ENCODE assay signal across 11 cellular contexts in genomic region chr22:41481925-41482318, GRCh38. TPM values are rescaled to one million over a fixed set of nuclear protein-coding genes. Genes with fewer than 3 reads are reported as not detected.
DNase-seq lines count a peak whose midpoint lies in the region; ATAC-seq and TF ChIP-seq lines count a peak whose summit lies in the region.
"Had no signal": no experiment of that assay in that cellular context is flagged by ENCODE, and none has a peak within 500 bp of the region (broad histone marks: within the 10 kb centered on the region; RNA-seq: fewer than 3 reads in every experiment).

No MANE protein-coding gene starts in this region.

- peaks cover 20% of the 10 kb centered on the region for H3K4me1 ChIP-seq in right cardiac atrium (ENCODE audit: control insufficient read depth, insufficient read depth, low read length)
- peaks cover 42% of the 10 kb centered on the region for H3K4me1 ChIP-seq in fibroblast of lung (ENCODE audit: control insufficient read depth, extremely low read depth, insufficient read depth, low read length)
- H3K4me1 ChIP-seq in rectal smooth muscle tissue (ENCODE audit: control insufficient read depth, insufficient read depth, low read length): peaks cover 32% of the 10 kb centered on the region
- H3K4me1 ChIP-seq: foreskin keratinocyte had no signal

- no peak overlapping the region for H3K27ac Mint-ChIP-seq in natural killer cell treated with Interleukin-12 subunit alpha and Interleukin-12 subunit beta and Interleukin-15 and Interleukin-18, amount 100 ng/mL, for 72 hours

- H3K9me3 Mint-ChIP-seq in natural killer cell treated with Interleukin-12 subunit alpha and Interleukin-12 subunit beta and Interleukin-15 and Interleukin-18, amount 100 ng/mL, for 72 hours: no peaks in the 10 kb centered on the region
- H3K9me3 Mint-ChIP-seq: activated naive CD4-positive, alpha-beta T cell treated with anti-CD3 and anti-CD28 coated beads, Interleukin-2, amount 50 U/mL, for 24 hours had no signal

- H3K36me3 ChIP-seq in fibroblast of lung (ENCODE audit: control insufficient read depth, insufficient read depth, low read length) (no peaks in the 10 kb centered on the region), rectal smooth muscle tissue (ENCODE audit: control insufficient read depth, insufficient read depth, low read length) (no peaks in the 10 kb centered on the region)
- H3K36me3 ChIP-seq: upper lobe of right lung had no signal

- peaks cover 11 to 22% of the 10 kb centered on the region in 2 donors for H3K4me1 Mint-ChIP-seq in natural killer cell treated with Interleukin-12 subunit alpha and Interleukin-12 subunit beta and Interleukin-15 and Interleukin-18, amount 100 ng/mL, for 72 hours (ENCODE audit: low read depth in 2 of 2)

- H3K9ac ChIP-seq in fibroblast of lung (ENCODE audit: insufficient read depth, low read length) (no peak overlapping the region), rectal smooth muscle tissue (ENCODE audit: low read length) (no peak overlapping the region)

- no peaks in the 10 kb centered on the region for H3K27me3 ChIP-seq in right cardiac atrium (ENCODE audit: control insufficient read depth, insufficient read depth)
- H3K27me3 ChIP-seq in fibroblast of lung (ENCODE audit: control insufficient read depth, insufficient read depth, low read length): no peaks in the 10 kb centered on the region
- no peaks in the 10 kb centered on the region for H3K27me3 ChIP-seq in rectal smooth muscle tissue (ENCODE audit: control insufficient read depth, insufficient read depth, low read length)
- H3K27me3 ChIP-seq: foreskin keratinocyte, upper lobe of right lung had no signal

- H3K27me3 Mint-ChIP-seq in natural killer cell treated with Interleukin-12 subunit alpha and Interleukin-12 subunit beta and Interleukin-15 and Interleukin-18, amount 100 ng/mL, for 72 hours: no peaks in the 10 kb centered on the region
- H3K27me3 Mint-ChIP-seq: activated naive CD4-positive, alpha-beta T cell treated with anti-CD3 and anti-CD28 coated beads, Interleukin-2, amount 50 U/mL, for 24 hours had no signal

- intact Hi-C loops in right cardiac atrium (cut with DNase I): no loop called here
- intact Hi-C loops in Right ventricle myocardium inferior (cut with DNase I): no loop called here

- peak overlapping the region; percentile 23 for H3K27ac ChIP-seq in right cardiac atrium (ENCODE audit: low read length)
- peak overlapping the region; percentile 17 for H3K27ac ChIP-seq in fibroblast of lung (ENCODE audit: insufficient read depth, low read length)
- peak overlapping the region; percentile 45 for H3K27ac ChIP-seq in rectal smooth muscle tissue (ENCODE audit: low read depth, low read length)
- H3K27ac ChIP-seq: foreskin keratinocyte had no signal

- H3K79me2 ChIP-seq in fibroblast of lung (ENCODE audit: control insufficient read depth, insufficient read depth, low read length): peaks cover 51% of the 10 kb centered on the region

- ATAC-seq in right cardiac atrium (no peak), Right ventricle myocardium inferior (no peak)
- ATAC-seq in activated CD4-positive, CD25-positive, alpha-beta regulatory T cell treated with anti-CD3 and anti-CD28 coated beads, Interleukin-2, amount 50 U/mL, for 24 hours: no peak
- no peak for ATAC-seq in natural killer cell treated with Interleukin-12 subunit alpha and Interleukin-12 subunit beta and Interleukin-15 and Interleukin-18, amount 100 ng/mL, for 72 hours
- ATAC-seq: foreskin keratinocyte had no signal

- H3K9me3 ChIP-seq in right cardiac atrium (ENCODE audit: control insufficient read depth, low read length): no peaks in the 10 kb centered on the region
- no peaks in the 10 kb centered on the region for H3K9me3 ChIP-seq in fibroblast of lung (ENCODE audit: control insufficient read depth, insufficient read depth, low read depth, low read length)
- H3K9me3 ChIP-seq: upper lobe of right lung had no signal

- TF ChIP-seq CTCF in fibroblast of lung (conservative IDR thresholded peaks at IDR 0.05 in 1 of 2, IDR thresholded peaks at IDR 0.05 in 1 of 2; ENCODE audit: low read depth in 1 of 2, low read length in 2 of 2): no peak

- WGBS in right cardiac atrium: 52% methylated on average over 5 of the region's 5 CpGs

- no peak overlapping the region for H2AFZ ChIP-seq in fibroblast of lung (ENCODE audit: low read length)

- no peak for DNase-seq in right cardiac atrium
- no peak for DNase-seq in Right ventricle myocardium inferior (ENCODE audit: missing footprints)
- DNase-seq in fibroblast of lung (ENCODE audit: low read depth in 2 of 2): no peak
- DNase-seq in natural killer cell treated with Interleukin-12 subunit alpha and Interleukin-12 subunit beta and Interleukin-15 and Interleukin-18, amount 100 ng/mL, for 72 hours (ENCODE audit: low spot score): no peak
- no peak for DNase-seq in T-helper 9 cell
- DNase-seq in NCI-H82 (lab: John Stamatoyannopoulos, UW): no peak
- DNase-seq: foreskin keratinocyte, upper lobe of right lung had no signal

- H3K36me3 Mint-ChIP-seq in natural killer cell treated with Interleukin-12 subunit alpha and Interleukin-12 subunit beta and Interleukin-15 and Interleukin-18, amount 100 ng/mL, for 72 hours: no peaks in the 10 kb centered on the region
- H3K36me3 Mint-ChIP-seq: activated naive CD4-positive, alpha-beta T cell treated with anti-CD3 and anti-CD28 coated beads, Interleukin-2, amount 50 U/mL, for 24 hours had no signal

- H3K4me2 ChIP-seq in fibroblast of lung (ENCODE audit: extremely low read depth, insufficient read depth, low read length): no peak overlapping the region

- H3K4me3 ChIP-seq in right cardiac atrium (ENCODE audit: low read length) (no peak overlapping the region), fibroblast of lung (replicated peaks in 1 of 4; ENCODE audit: control extremely low read depth in 1 of 4, insufficient read depth in 1 of 4, low read depth in 3 of 4, low read length in 4 of 4) (no peak overlapping the region), rectal smooth muscle tissue (ENCODE audit: low read length) (no peak overlapping the region)
- H3K4me3 ChIP-seq: upper lobe of right lung had no signal

- no peaks in the 10 kb centered on the region for H4K20me1 ChIP-seq in fibroblast of lung (ENCODE audit: control insufficient read depth, extremely low read depth, insufficient read depth, low read length)

- no peak overlapping the region for H3K4me3 Mint-ChIP-seq in natural killer cell treated with Interleukin-12 subunit alpha and Interleukin-12 subunit beta and Interleukin-15 and Interleukin-18, amount 100 ng/mL, for 72 hours
- H3K4me3 Mint-ChIP-seq: activated naive CD4-positive, alpha-beta T cell treated with anti-CD3 and anti-CD28 coated beads, Interleukin-2, amount 50 U/mL, for 24 hours had no signal

RNA-seq across cellular contexts. Expression of gene ACO2, which starts 13.0 kb away (rescaled TPM):
- 100 to 1,000 TPM; 532 to 611 (median 544) TPM for total RNA-seq in right cardiac atrium
- polyA plus RNA-seq in right cardiac atrium: 471 TPM
- 810 TPM for total RNA-seq in Right ventricle myocardium inferior
- 60.4 and 80.3 TPM in 2 replicates for total RNA-seq in fibroblast of lung
- polyA plus RNA-seq in fibroblast of lung: 37.6 and 52.6 TPM in 2 replicates
- polyA plus RNA-seq in fibroblast of lung (2012): 58.1 and 76.0 TPM in 2 replicates
- polyA minus RNA-seq in fibroblast of lung (ENCODE audit: low replicate concordance): 145 and 147 TPM in 2 replicates
- 100 to 1,000 TPM; 109 to 113 TPM for total RNA-seq in natural killer cell treated with Interleukin-12 subunit alpha and Interleukin-12 subunit beta and Interleukin-15 and Interleukin-18, amount 100 ng/mL, for 72 hours

RNA-seq across cellular contexts. Expression of gene PHF5A, which starts 13.4 kb away (rescaled TPM):
- total RNA-seq in right cardiac atrium (10 to 100 TPM; 22.4 to 26.0 (median 25.0) TPM), Right ventricle myocardium inferior (25.5 TPM), fibroblast of lung (63.3 and 64.2 TPM in 2 replicates)
- polyA plus RNA-seq in right cardiac atrium (34.6 TPM), fibroblast of lung (61.5 and 82.7 TPM in 2 replicates)
- 41.9 and 53.4 TPM in 2 replicates for polyA plus RNA-seq in fibroblast of lung (2012)
- polyA minus RNA-seq in fibroblast of lung (ENCODE audit: low replicate concordance): 16.5 and 18.3 TPM in 2 replicates
- 10 to 100 TPM; 58.7 to 83.8 TPM for total RNA-seq in natural killer cell treated with Interleukin-12 subunit alpha and Interleukin-12 subunit beta and Interleukin-15 and Interleukin-18, amount 100 ng/mL, for 72 hours

RNA-seq across cellular contexts. Expression of gene TOB2, which starts 35.3 kb away (rescaled TPM):
- total RNA-seq in right cardiac atrium (10 to 100 TPM; 52.3 to 72.7 (median 69.4) TPM), Right ventricle myocardium inferior (68.0 TPM), fibroblast of lung (19.5 and 20.6 TPM in 2 replicates)
- polyA plus RNA-seq in right cardiac atrium (39.4 TPM), fibroblast of lung (19.5 and 20.9 TPM in 2 replicates)
- 25.6 and 32.7 TPM in 2 replicates for polyA plus RNA-seq in fibroblast of lung (2012)
- polyA minus RNA-seq in fibroblast of lung (ENCODE audit: low replicate concordance): 71.1 and 71.9 TPM in 2 replicates
- 10 to 100 TPM; 31.7 to 45.4 TPM for total RNA-seq in natural killer cell treated with Interleukin-12 subunit alpha and Interleukin-12 subunit beta and Interleukin-15 and Interleukin-18, amount 100 ng/mL, for 72 hours
